In the genomic region with DNA sequence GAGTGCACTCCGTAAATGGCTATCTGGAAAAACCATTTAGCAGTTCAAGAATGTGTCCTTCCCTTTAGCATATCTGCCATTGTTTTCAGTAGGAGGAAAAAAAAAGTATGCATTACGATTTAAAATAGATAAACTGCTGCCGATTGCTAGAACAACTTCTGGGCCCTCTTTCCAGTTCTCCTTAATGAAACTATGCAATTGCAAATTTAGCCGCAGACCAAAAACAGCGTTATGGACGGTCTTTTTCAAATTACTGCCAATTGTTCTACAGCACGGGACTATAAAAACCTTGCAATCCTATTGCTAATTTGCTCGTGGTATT, we compare ENCODE assay signal across 8 cellular contexts. TPM values are rescaled to one million over a fixed set of nuclear protein-coding genes. Genes with fewer than 3 reads are reported as not detected.
DNase-seq lines count a peak whose midpoint lies in the region; ATAC-seq, FAIRE-seq and TF ChIP-seq lines count a peak whose summit lies in the region.

No MANE protein-coding gene starts in this region.

- peak overlapping the region; percentile 99 for H3K27ac Mint-ChIP-seq in neural crest cell (ENCODE audit: unreplicated experiment)

- no peaks in the 10 kb centered on the region for H3K27me3 Mint-ChIP-seq in neural crest cell (ENCODE audit: low read depth)

- peak overlapping the region; percentile 93 for H3K4me3 Mint-ChIP-seq in neural crest cell

- H3K4me1 ChIP-seq in BLaER1 (peaks cover 16% of the 10 kb centered on the region), ectodermal cell (ENCODE audit: control insufficient read depth, insufficient read depth, low read length) (no peaks in the 10 kb centered on the region)

- peak overlapping the region; percentile 97 for H3K9ac ChIP-seq in BLaER1

- TF ChIP-seq POLR2A in NB4 (IDR thresholded peaks at IDR 0.05; ENCODE audit: extremely low read depth, insufficient read length) (no peak), GM12892 (IDR thresholded peaks at IDR 0.05; ENCODE audit: low read depth, low read length) (no peak)

- H3K36me3 ChIP-seq in BLaER1 (peaks cover under 1% of the 10 kb centered on the region; the same call in 1 of the 2 replicates), ectodermal cell (ENCODE audit: control insufficient read depth, insufficient read depth, low read length) (no peaks in the 10 kb centered on the region)

- DNase-seq in NB4 (ENCODE audit: low read depth) (no peak), neural crest cell (ENCODE audit: low read depth, low spot score) (no peak), GF-D8 (lab: John Stamatoyannopoulos, UW) (no peak), GM12892 (ENCODE audit: insufficient read length) (no peak), epidermal melanocyte (ENCODE audit: insufficient read length, low spot score) (no peak)

- peak overlapping the region; percentile 98 for H3K4me3 ChIP-seq in BLaER1
- H3K4me3 ChIP-seq in NB4 (ENCODE audit: low read depth, low read length): peak overlapping the region; percentile 68
- H3K4me3 ChIP-seq in ectodermal cell (ENCODE audit: insufficient read depth, low read depth, low read length): peak overlapping the region; percentile 80

- WGBS in ectodermal cell, 2 experiments: 25 to 27% methylated on average over 8 of the region's 8 CpGs

- H3K4me2 ChIP-seq in BLaER1: peak overlapping the region; percentile 88

- H3K4me1 Mint-ChIP-seq in neural crest cell: peaks cover 34% of the 10 kb centered on the region

- no peak for TF ChIP-seq CTCF in NB4 (IDR thresholded peaks at IDR 0.05; ENCODE audit: low read depth, low read length)
- TF ChIP-seq CTCF in neural crest cell (conservative IDR thresholded peaks at IDR 0.05): peak; percentile 24

- H3K27ac ChIP-seq in BLaER1 (peak overlapping the region; percentile 96), ectodermal cell (ENCODE audit: insufficient read depth, low read depth, low read length, poor library complexity, severe bottlenecking) (peak overlapping the region; percentile 93)

- peaks cover 6% of the 10 kb centered on the region; the same call in 1 of the 2 replicates for H4K20me1 ChIP-seq in BLaER1

- H3K27me3 ChIP-seq in BLaER1 (no peaks in the 10 kb centered on the region), ectodermal cell (ENCODE audit: control insufficient read depth, insufficient read depth, low read length, poor library complexity, severe bottlenecking) (peaks cover 5% of the 10 kb centered on the region)

- H3K9me3 ChIP-seq in BLaER1 (no peaks in the 10 kb centered on the region), ectodermal cell (ENCODE audit: control insufficient read depth, low read length) (no peaks in the 10 kb centered on the region)

- no peak for FAIRE-seq in GM12892 (lab: Jason Lieb, UNC)

- ATAC-seq in GM21737 (IDR thresholded peaks at IDR 0.05; ENCODE audit: unreplicated experiment): no peak

- H3K9me3 Mint-ChIP-seq in neural crest cell: no peaks in the 10 kb centered on the region

- no peaks in the 10 kb centered on the region for H3K36me3 Mint-ChIP-seq in neural crest cell (ENCODE audit: low read depth)

RNA-seq across cellular contexts. Expression of a gene that starts 1.3 kb away (rescaled TPM):
- 26.8 TPM for polyA plus RNA-seq in ectodermal cell (2013, experiment 1 of 4)
- 22.6 TPM for polyA plus RNA-seq in ectodermal cell (2013, experiment 2 of 4)
- polyA plus RNA-seq in ectodermal cell (2013, experiment 3 of 4): 19.3 TPM
- polyA plus RNA-seq in ectodermal cell (2013, experiment 4 of 4): 23.3 TPM
- total RNA-seq in neural crest cell: 32.8 and 33.7 TPM in 2 replicates
- 10.2 TPM for polyA plus RNA-seq in GM12892 (2012; ENCODE audit: missing spikeins)
